In the genomic region with DNA sequence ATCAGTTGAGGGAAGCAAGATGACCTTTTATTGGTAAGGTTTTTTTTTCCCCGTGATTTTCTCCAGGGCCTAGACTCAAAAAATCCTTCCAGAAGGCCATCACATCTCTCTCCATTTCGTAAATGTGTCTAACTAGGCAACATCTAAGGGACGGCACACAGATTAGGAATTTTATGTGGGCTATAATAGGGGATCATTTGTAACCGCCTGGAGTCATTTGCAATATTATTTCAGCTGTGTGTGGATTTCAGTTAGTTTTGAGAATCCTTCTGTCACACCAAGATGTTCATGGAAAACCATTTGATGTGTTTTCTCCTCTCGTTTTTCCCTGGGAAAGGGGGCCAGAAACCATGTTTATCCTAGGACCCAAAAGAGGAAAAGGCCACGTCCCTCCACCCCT, we compare ENCODE assay signal across 18 cellular contexts.
"Had no signal": no experiment of that assay in that cellular context is flagged by ENCODE, and none has a peak within 500 bp of the region (broad histone marks: within the 10 kb centered on the region; RNA-seq: fewer than 3 reads in every experiment).

No MANE protein-coding gene starts in this region.

- H3K27ac ChIP-seq: RWPE1 had no signal

- DNase-seq: Karpas-422, KG1, MM.1S, NCI-H1092 treated with DMSO at 0.1 percent for 48 hours, NCI-H1436, NCI-H187, NCI-H2029, NCI-H2081 treated with DMSO at 0.1 percent for 48 hours, NCI-H2171, NCI-H226, NCI-H446, NCI-H510A, NCI-H524 treated with DMSO at 0.1 percent for 48 hours, NCI-H69, NCI-H774, SHP77 had no signal

- ATAC-seq: SK-N-SH treated with all-trans-retinoic acid at 6 μM for 48 hours had no signal
